Comparison of ENCODE assay signal across 13 cellular contexts in genomic region chr5:94691270-94691669, GRCh38.
"Had no signal": no experiment of that assay in that cellular context is flagged by ENCODE, and none has a peak within 500 bp of the region (broad histone marks: within the 10 kb centered on the region; RNA-seq: fewer than 3 reads in every experiment).

No MANE protein-coding gene starts in this region.

- H3K4me1 ChIP-seq: gastrocnemius medialis, left lung, prostate gland, vagina had no signal

- ATAC-seq: esophagus mucosa, gastrocnemius medialis had no signal

- H3K4me3 ChIP-seq: gastrocnemius medialis, heart left ventricle, left lung, prostate gland, tibial nerve, vagina had no signal

- H3K27me3 ChIP-seq: gastrocnemius medialis, heart left ventricle, left lung, tibial nerve, vagina had no signal

- H3K9me3 ChIP-seq: gastrocnemius medialis, heart left ventricle, left lung, prostate gland, tibial nerve, vagina had no signal

- H3K36me3 ChIP-seq: prostate gland had no signal

- H3K27ac ChIP-seq: gastrocnemius medialis, heart left ventricle, left lung, prostate gland, tibial nerve, vagina had no signal

- DNase-seq: activated CD4-positive, alpha-beta T cell treated with anti-CD3 and anti-CD28 coated beads, Interleukin-2, amount 50 U/mL, for 4 hours; activated T-cell treated with anti-CD3 and anti-CD28 coated beads for 4 hours; effector CD4-positive, alpha-beta T cell; gastrocnemius medialis; heart left ventricle; kidney; left lung; nephron progenitor cell; right cardiac atrium had no signal
